Comparison of ENCODE assay signal across 15 cellular contexts in genomic region chr4:130335417-130336194, GRCh38.
DNase-seq lines count a peak whose midpoint lies in the region; ATAC-seq and TF ChIP-seq lines count a peak whose summit lies in the region.
"Had no signal": no experiment of that assay in that cellular context is flagged by ENCODE, and none has a peak within 500 bp of the region (broad histone marks: within the 10 kb centered on the region; RNA-seq: fewer than 3 reads in every experiment).

No MANE protein-coding gene starts in this region.

- H2BK15ac ChIP-seq in neuronal stem cell (ENCODE audit: low read length) = no peak overlapping the region

- H4K20me1 ChIP-seq in OCI-LY7 (ENCODE audit: insufficient read depth, low read length) = no peaks in the 10 kb centered on the region
- no peaks in the 10 kb centered on the region for H4K20me1 ChIP-seq in SK-N-SH (ENCODE audit: insufficient read depth)

- no peak overlapping the region for H3K18ac ChIP-seq in neuronal stem cell (ENCODE audit: low read length)

- intact Hi-C loops in OCI-LY7 (cut with micrococcal nuclease; ENCODE audit: unreplicated experiment) = no loop called here

- H2AK5ac ChIP-seq in neuronal stem cell (ENCODE audit: low read depth, low read length) = no peak overlapping the region

- no peak overlapping the region for H2BK5ac ChIP-seq in neuronal stem cell (ENCODE audit: low read length)

- DNase-seq in NCI-H2227 (lab: John Stamatoyannopoulos, UW; ENCODE audit: unreplicated experiment) (peak; percentile 17), NCI-H2227 treated with DMSO at 0.1 percent for 48 hours (lab: John Stamatoyannopoulos, UW) (no peak), OCI-LY7 (ENCODE audit: low spot score) (no peak), neuronal stem cell (ENCODE audit: low spot score) (no peak), SK-N-SH (no peak), HK-2 (ENCODE audit: unreplicated experiment) (no peak)
- no peak for DNase-seq in activated CD4-positive, alpha-beta T cell treated with anti-CD3 and anti-CD28 coated beads, Interleukin-2, amount 50 U/mL, for 1 hour
- DNase-seq: CD8-positive, alpha-beta T cell; COR-L47; DMS153; GF-D8; H9 had no signal

- H3K4ac ChIP-seq in neuronal stem cell (ENCODE audit: low read length) = no peak overlapping the region

- WGBS in neuronal stem cell (ENCODE audit: extremely low coverage in 2 of 2, insufficient read length in 2 of 2, insufficient replicate concordance in 1 of 2), 2 donors = no CpG with 5 or more reads among the region's 5 CpGs
- WGBS in SK-N-SH (ENCODE audit: low lambda C conversion rate) = 9% methylated on average over 5 of the region's 5 CpGs

- H3K79me2 ChIP-seq in OCI-LY7 (ENCODE audit: insufficient read depth, low read depth, low read length) (no peaks in the 10 kb centered on the region), SK-N-SH (ENCODE audit: insufficient read depth) (no peaks in the 10 kb centered on the region)

- BruUV-seq in OCI-LY7 (replicated peaks; lab: Mats Ljungman, UMichigan) = no TSS peak

- H4K91ac ChIP-seq in neuronal stem cell (ENCODE audit: low read depth, low read length, poor library complexity) = no peak overlapping the region

- no peaks in the 10 kb centered on the region for H3F3A ChIP-seq in SK-N-SH (replicated peaks; ENCODE audit: insufficient read depth)

- no peak overlapping the region; the same call in 1 of the 2 replicates for H2AFZ ChIP-seq in OCI-LY7 (ENCODE audit: low read length)
- peak overlapping the region; percentile 6 for H2AFZ ChIP-seq in neuronal stem cell (ENCODE audit: low read length)
- H2AFZ ChIP-seq in SK-N-SH (ENCODE audit: low read depth) = no peak overlapping the region
- H2AFZ ChIP-seq: GM23338 had no signal

- H3K9me2 ChIP-seq in OCI-LY7 (ENCODE audit: insufficient read depth, low read length) = no peaks in the 10 kb centered on the region
- no peaks in the 10 kb centered on the region for H3K9me2 ChIP-seq in SK-N-SH

- TF ChIP-seq CTCF in OCI-LY7 (conservative IDR thresholded peaks at IDR 0.05; ENCODE audit: low read length) (no peak), SK-N-SH (IDR thresholded peaks at IDR 0.05) (no peak)

- H3K4me1 ChIP-seq in OCI-LY7 (ENCODE audit: insufficient read depth, low read length, poor library complexity, severe bottlenecking) = peaks cover 8% of the 10 kb centered on the region
- H3K4me1 ChIP-seq in neuronal stem cell (ENCODE audit: control insufficient read depth in 2 of 2, insufficient read depth in 1 of 2, low read depth in 1 of 2, low read length in 2 of 2) = no peaks in the 10 kb centered on the region
- H3K4me1 ChIP-seq in SK-N-SH (ENCODE audit: control insufficient read depth in 1 of 2, insufficient read depth in 2 of 2, low read depth in 1 of 2, low read length in 1 of 2) = no peaks in the 10 kb centered on the region

- H3K23ac ChIP-seq in neuronal stem cell (ENCODE audit: low read depth, low read length, poor library complexity) = no peak overlapping the region

- TF ChIP-seq RAD21 in SK-N-SH (IDR thresholded peaks at IDR 0.05; ENCODE audit: low read length) = no peak

- H3K4me2 ChIP-seq in OCI-LY7 (ENCODE audit: low read length) (peak overlapping the region; percentile 26; the same call in 1 of the 2 replicates), neuronal stem cell (ENCODE audit: insufficient read depth, low read length, poor library complexity, severe bottlenecking) (no peak overlapping the region), SK-N-SH (no peak overlapping the region; the same call in 1 of the 2 replicates)
- H3K4me2 ChIP-seq: GM23338 had no signal

- TF ChIP-seq EP300 in SK-N-SH (IDR thresholded peaks at IDR 0.05; ENCODE audit: borderline replicate concordance in 1 of 2, low read depth in 1 of 2, low read length in 1 of 2) = no peak

- no peak overlapping the region for H3K14ac ChIP-seq in neuronal stem cell (ENCODE audit: low read length)

- H3K9ac ChIP-seq in neuronal stem cell (ENCODE audit: low read depth, low read length, poor library complexity) (no peak overlapping the region), SK-N-SH (no peak overlapping the region)

- H2BK120ac ChIP-seq in neuronal stem cell (ENCODE audit: low read depth, low read length) = no peak overlapping the region

- ATAC-seq in HG02884 (IDR thresholded peaks at IDR 0.05; ENCODE audit: unreplicated experiment) = no peak
- ATAC-seq: CD8-positive, alpha-beta T cell; GM23338 had no signal

- H3K27me3 ChIP-seq in neuronal stem cell (ENCODE audit: control insufficient read depth in 3 of 3, insufficient read depth in 3 of 3, low read depth in 1 of 3, low read length in 3 of 3) (no peaks in the 10 kb centered on the region), SK-N-SH (ENCODE audit: insufficient read depth) (no peaks in the 10 kb centered on the region)

- H3K79me1 ChIP-seq in neuronal stem cell (ENCODE audit: low read depth, low read length) = no peaks in the 10 kb centered on the region

- H3K36me3 ChIP-seq in OCI-LY7 (ENCODE audit: insufficient read depth, low read length) (no peaks in the 10 kb centered on the region), neuronal stem cell (replicated peaks in 1 of 2; ENCODE audit: control insufficient read depth in 2 of 2, insufficient read depth in 2 of 2, low read length in 2 of 2) (no peaks in the 10 kb centered on the region), SK-N-SH (replicated peaks in 1 of 2; ENCODE audit: control insufficient read depth in 1 of 2, insufficient read depth in 2 of 2, low read length in 1 of 2) (no peaks in the 10 kb centered on the region)

- POLR2A ChIA-PET in OCI-LY7 (lab: Charles Lee) (no interaction called here), SK-N-SH (lab: Yijun Ruan, JAX) (no interaction called here)

- CTCF ChIA-PET in OCI-LY7 (lab: Charles Lee; ENCODE audit: unreplicated experiment) (no interaction called here), SK-N-SH (lab: Yijun Ruan, JAX) (interaction anchor here (0.6 to 1.9 kb wide), 3 partner anchors 12 to 22 kb away, joined by 3 to 8 read pairs (median 8); no protein-coding TSS in a partner anchor)

- no peak overlapping the region for H4K8ac ChIP-seq in neuronal stem cell (ENCODE audit: low read depth, low read length)

- H2BK12ac ChIP-seq in neuronal stem cell (ENCODE audit: low read length) = no peak overlapping the region

- no peak overlapping the region for H3K4me3 ChIP-seq in OCI-LY7 (ENCODE audit: low read depth, low read length, poor library complexity, severe bottlenecking)
- H3K4me3 ChIP-seq in neuronal stem cell (ENCODE audit: low read length in 2 of 2) = no peak overlapping the region
- no peak overlapping the region for H3K4me3 ChIP-seq in SK-N-SH (ENCODE audit: low read depth in 2 of 2, low read length in 1 of 2)
- H3K4me3 ChIP-seq: GM23338 had no signal

- H3K9me3 ChIP-seq in OCI-LY7 (ENCODE audit: low read length) = no peaks in the 10 kb centered on the region
- H3K9me3 ChIP-seq in neuronal stem cell (replicated peaks in 1 of 2; ENCODE audit: control insufficient read depth in 2 of 2, insufficient read depth in 1 of 2, low read depth in 1 of 2, low read length in 2 of 2) = peaks cover 0 to 2% of the 10 kb centered on the region in 2 donors
- no peaks in the 10 kb centered on the region for H3K9me3 ChIP-seq in SK-N-SH

- H3K27ac ChIP-seq in OCI-LY7 (ENCODE audit: low read depth, low read length, poor library complexity, severe bottlenecking) (no peak overlapping the region), neuronal stem cell (replicated peaks; ENCODE audit: low read length) (no peak overlapping the region), SK-N-SH (ENCODE audit: low read depth in 2 of 2, low read length in 1 of 2) (no peak overlapping the region)
- H3K27ac ChIP-seq: 22Rv1 had no signal

TF ChIP-seq in SK-N-SH, 30 proteins besides CTCF, POLR2A, EP300 and RAD21:
- TF ChIP-seq MXI1 (IDR thresholded peaks at IDR 0.05; ENCODE audit: low read depth, low read length) (no peak), NRF1 (IDR thresholded peaks at IDR 0.05; ENCODE audit: low read depth, low read length) (no peak), TAF1 (IDR thresholded peaks at IDR 0.05; ENCODE audit: borderline replicate concordance, low read depth, low read length) (no peak), USF1 (IDR thresholded peaks at IDR 0.05; ENCODE audit: borderline replicate concordance, low read depth) (no peak), MAX (IDR thresholded peaks at IDR 0.05; ENCODE audit: low read depth) (no peak), RCOR1 (IDR thresholded peaks at IDR 0.05; ENCODE audit: low read length) (no peak), GATA2 (CRISPR knock-in tag; IDR thresholded peaks at IDR 0.05) (no peak), FOXM1 (IDR thresholded peaks at IDR 0.05; ENCODE audit: low read depth) (no peak), NFIC (IDR thresholded peaks at IDR 0.05; ENCODE audit: borderline replicate concordance) (no peak), EZH2phosphoT487 (IDR thresholded peaks at IDR 0.05; ENCODE audit: borderline replicate concordance, low read depth) (no peak), ELF1 (IDR thresholded peaks at IDR 0.05) (no peak), RXRA (IDR thresholded peaks at IDR 0.05; ENCODE audit: borderline replicate concordance, low read depth) (no peak)
